16 cellular contexts compared by ENCODE assay signal in genomic region chr11:69791266-69791665, GRCh38. TPM values are rescaled to one million over a fixed set of nuclear protein-coding genes. Genes with fewer than 3 reads are reported as not detected.
A peak's percentile ranks its signal among the peaks of the same experiment; 100 is the strongest.
DNase-seq lines count a peak whose midpoint lies in the region; ATAC-seq and TF ChIP-seq lines count a peak whose summit lies in the region.
"Had no signal": no experiment of that assay in that cellular context is flagged by ENCODE, and none has a peak within 500 bp of the region (broad histone marks: within the 10 kb centered on the region; RNA-seq: fewer than 3 reads in every experiment).

No MANE protein-coding gene starts in this region.

- H3F3A ChIP-seq in PC-9 (ENCODE audit: insufficient read depth, low read depth): peaks cover 14% of the 10 kb centered on the region

- H3K9ac ChIP-seq in fibroblast of lung (ENCODE audit: insufficient read depth, low read length): no peak overlapping the region
- H3K9ac ChIP-seq in colonic mucosa (ENCODE audit: low read depth in 2 of 2, low read length in 2 of 2): no peak overlapping the region

- H3K9me3 ChIP-seq in PC-9 (ENCODE audit: insufficient read depth, low read depth) (no peaks in the 10 kb centered on the region), fibroblast of lung (ENCODE audit: control insufficient read depth, insufficient read depth, low read depth, low read length) (no peaks in the 10 kb centered on the region), colonic mucosa (no peaks in the 10 kb centered on the region)
- H3K9me3 ChIP-seq: gastrocnemius medialis, upper lobe of right lung had no signal

- CTCF ChIA-PET in PC-9 (lab: Charles Lee): no interaction called here

- ATAC-seq in HG02840 (IDR thresholded peaks at IDR 0.05; ENCODE audit: low FRiP score, unreplicated experiment): no peak
- ATAC-seq in GM19324 (IDR thresholded peaks at IDR 0.05; ENCODE audit: low FRiP score, unreplicated experiment): no peak
- ATAC-seq: activated T-cell treated with anti-CD3 and anti-CD28 coated beads, Interleukin-2, amount 50 U/mL, for 4 hours; CD8-positive, alpha-beta T cell; gastrocnemius medialis; upper lobe of right lung had no signal

- H2AFZ ChIP-seq in PC-9 (no peak overlapping the region), fibroblast of lung (ENCODE audit: low read length) (no peak overlapping the region)

- in situ Hi-C loops in KBM-7 (cut with MboI; ENCODE audit: low pct_unique_long_range_greater_than_20kb, low sequenced_read_pairs): no loop called here

- no peaks in the 10 kb centered on the region for H3K79me2 ChIP-seq in PC-9 (ENCODE audit: low read depth)
- no peaks in the 10 kb centered on the region for H3K79me2 ChIP-seq in fibroblast of lung (ENCODE audit: control insufficient read depth, insufficient read depth, low read length)

- POLR2A ChIA-PET in PC-9 (lab: Charles Lee; ENCODE audit: unreplicated experiment): no interaction called here

- no TSS peak for BruUV-seq in PC-9 (replicated peaks; lab: Mats Ljungman, UMichigan)

- H3K4me3 ChIP-seq in PC-9 (no peak overlapping the region), fibroblast of lung (replicated peaks in 1 of 4; ENCODE audit: control extremely low read depth in 1 of 4, insufficient read depth in 1 of 4, low read depth in 3 of 4, low read length in 4 of 4) (no peak overlapping the region), colonic mucosa (no peak overlapping the region)
- H3K4me3 ChIP-seq: gastrocnemius medialis, upper lobe of right lung had no signal

- H3K4me1 ChIP-seq in PC-9 (replicated peaks; ENCODE audit: insufficient read depth) (peaks cover 12% of the 10 kb centered on the region), fibroblast of lung (ENCODE audit: control insufficient read depth, extremely low read depth, insufficient read depth, low read length) (no peaks in the 10 kb centered on the region), colonic mucosa (no peaks in the 10 kb centered on the region)
- H3K4me1 ChIP-seq: gastrocnemius medialis, upper lobe of right lung had no signal

- TF ChIP-seq CTCF in PC-9 (conservative IDR thresholded peaks at IDR 0.05) (no peak), fibroblast of lung (conservative IDR thresholded peaks at IDR 0.05 in 1 of 2, IDR thresholded peaks at IDR 0.05 in 1 of 2; ENCODE audit: low read depth in 1 of 2, low read length in 2 of 2) (no peak), colonic mucosa (IDR thresholded peaks at IDR 0.05) (no peak)

- H3K4me2 ChIP-seq in PC-9 (peak overlapping the region; percentile 25), fibroblast of lung (ENCODE audit: extremely low read depth, insufficient read depth, low read length) (no peak overlapping the region)

- intact Hi-C loops in PC-9 (cut with micrococcal nuclease; ENCODE audit: unreplicated experiment): no loop called here
- intact Hi-C loops in colonic mucosa (cut with DNase I): no loop called here

- DNase-seq in EH (ENCODE audit: low read depth): peak; percentile 81
- DNase-seq in PC-9: peak; percentile 28 to 76
- peak; percentile 31 to 42 for DNase-seq in fibroblast of lung (ENCODE audit: low read depth in 2 of 2)
- DNase-seq in occipital lobe (lab: John Stamatoyannopoulos, UW): peak; percentile 27
- DNase-seq in colonic mucosa: no peak
- DNase-seq in KBM-7: no peak
- DNase-seq: activated CD4-positive, CD25-positive, alpha-beta regulatory T cell; activated T-cell treated with anti-CD3 and anti-CD28 coated beads, Interleukin-2, amount 50 U/mL, for 4 hours; CD8-positive, alpha-beta T cell; gastrocnemius medialis; NCI-H510A treated with DMSO at 0.1 percent for 48 hours; upper lobe of right lung had no signal

- H3K27me3 ChIP-seq in PC-9 (ENCODE audit: insufficient read depth, low read depth) (no peaks in the 10 kb centered on the region), fibroblast of lung (ENCODE audit: control insufficient read depth, insufficient read depth, low read length) (no peaks in the 10 kb centered on the region), colonic mucosa (no peaks in the 10 kb centered on the region)
- H3K27me3 ChIP-seq: gastrocnemius medialis had no signal

- H4K20me1 ChIP-seq in PC-9 (ENCODE audit: insufficient read depth): no peaks in the 10 kb centered on the region
- no peaks in the 10 kb centered on the region for H4K20me1 ChIP-seq in fibroblast of lung (ENCODE audit: control insufficient read depth, extremely low read depth, insufficient read depth, low read length)

- H3K27ac ChIP-seq in PC-9 (peak overlapping the region; percentile 48), fibroblast of lung (ENCODE audit: insufficient read depth, low read length) (no peak overlapping the region), colonic mucosa (no peak overlapping the region)
- H3K27ac ChIP-seq: gastrocnemius medialis, upper lobe of right lung had no signal

- H3K36me3 ChIP-seq in PC-9 (ENCODE audit: low read depth) (no peaks in the 10 kb centered on the region), fibroblast of lung (ENCODE audit: control insufficient read depth, insufficient read depth, low read length) (no peaks in the 10 kb centered on the region), colonic mucosa (no peaks in the 10 kb centered on the region)
- H3K36me3 ChIP-seq: gastrocnemius medialis, upper lobe of right lung had no signal

- H3K9me2 ChIP-seq in PC-9 (ENCODE audit: insufficient read depth): no peaks in the 10 kb centered on the region

RNA-seq across cellular contexts. Expression of gene FGF4, which starts 16.1 kb away (rescaled TPM):
- total RNA-seq in PC-9 (2021) (not detected in 2 replicates), fibroblast of lung (not detected in 2 replicates), occipital lobe (not detected), colonic mucosa (not detected)
- not detected in 2 replicates for polyA plus RNA-seq in fibroblast of lung
- polyA plus RNA-seq in fibroblast of lung (2012): not detected in 2 replicates
- not detected in 2 replicates for polyA minus RNA-seq in fibroblast of lung (ENCODE audit: low replicate concordance)
- total RNA-seq: activated T-cell treated with anti-CD3 and anti-CD28 coated beads, Interleukin-2, amount 50 U/mL, for 4 hours; CD8-positive, alpha-beta T cell; gastrocnemius medialis; mesenteric fat pad; SK-MEL-5; upper lobe of right lung had no signal

RNA-seq across cellular contexts. Expression of gene FGF3, which starts 27.9 kb away (rescaled TPM):
- not detected in 2 replicates for total RNA-seq in PC-9 (2021)
- total RNA-seq in fibroblast of lung: not detected in 2 replicates
- polyA plus RNA-seq in fibroblast of lung: not detected in 2 replicates
- polyA plus RNA-seq in fibroblast of lung (2012): not detected in 2 replicates
- polyA minus RNA-seq in fibroblast of lung (ENCODE audit: low replicate concordance): not detected in 2 replicates
- total RNA-seq in occipital lobe: not detected
- not detected for total RNA-seq in colonic mucosa
- total RNA-seq: activated T-cell treated with anti-CD3 and anti-CD28 coated beads, Interleukin-2, amount 50 U/mL, for 4 hours; CD8-positive, alpha-beta T cell; gastrocnemius medialis; mesenteric fat pad; SK-MEL-5; upper lobe of right lung had no signal

Comparison
In these comparisons a context has a peak if more than half of its experiments do, and no peak if none do; other contexts are left out.
1. DNase-seq: peak in EH (single experiment), PC-9 (2 of 2), fibroblast of lung (2 of 2) and occipital lobe (single experiment); none in colonic mucosa (single experiment) and KBM-7 (single experiment).